ENCODE assay signal across 19 cellular contexts in the genomic region with DNA sequence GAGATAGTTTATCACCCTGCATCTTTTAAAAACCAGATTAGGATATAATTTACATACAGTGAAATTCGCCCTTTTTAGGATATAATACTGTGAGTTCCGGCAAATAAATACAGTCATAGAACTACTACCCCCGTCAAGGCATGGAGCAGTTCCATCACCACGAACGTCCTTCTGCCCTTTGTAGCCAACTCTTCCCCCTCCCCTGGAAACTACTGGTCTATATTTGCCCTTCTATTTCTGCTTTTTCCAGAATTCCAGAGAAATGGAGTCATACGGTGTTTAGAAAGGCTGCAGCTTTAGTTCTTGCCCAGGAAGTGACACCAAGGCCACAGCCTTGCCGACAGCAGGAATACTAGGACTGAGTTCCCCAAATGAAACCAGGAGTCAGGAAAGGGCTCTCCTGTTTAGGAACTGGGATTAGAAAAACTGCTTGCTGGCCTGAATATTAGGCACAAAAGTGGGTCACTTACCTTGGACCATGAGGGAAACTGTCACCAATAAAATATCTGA.
DNase-seq lines count a peak whose midpoint lies in the region; ATAC-seq, FAIRE-seq and TF ChIP-seq lines count a peak whose summit lies in the region.
"Had no signal": no experiment of that assay in that cellular context is flagged by ENCODE, and none has a peak within 500 bp of the region (broad histone marks: within the 10 kb centered on the region; RNA-seq: fewer than 3 reads in every experiment).

No MANE protein-coding gene starts in this region.

- TF ChIP-seq CTCF in HepG2 (CRISPR knock-in tag; IDR thresholded peaks at IDR 0.05) (no peak), right lobe of liver (IDR thresholded peaks at IDR 0.05) (no peak), endothelial cell of umbilical vein (IDR thresholded peaks at IDR 0.05; ENCODE audit: extremely low read depth in 1 of 2, insufficient read depth in 1 of 2, low read depth in 1 of 2, low read length in 2 of 2) (no peak), smooth muscle cell (IDR thresholded peaks at IDR 0.05; ENCODE audit: borderline replicate concordance, insufficient read depth, poor library complexity, severe bottlenecking) (no peak)

- H3K27ac ChIP-seq in HepG2 (ENCODE audit: extremely low read length, insufficient read depth, low read length) (no peak overlapping the region), right lobe of liver (no peak overlapping the region), endothelial cell of umbilical vein (ENCODE audit: insufficient read depth, low read depth, low read length) (no peak overlapping the region), smooth muscle cell (ENCODE audit: low read depth) (peak overlapping the region; percentile 42)
- H3K27ac ChIP-seq: KMS-11 had no signal

- DNase-seq in HepG2 (ENCODE audit: low spot score), result peak; percentile 30
- no peak for DNase-seq in right lobe of liver
- peak; percentile 11 for DNase-seq in endothelial cell of umbilical vein (ENCODE audit: low read depth, low spot score)
- DNase-seq in smooth muscle cell (lab: John Stamatoyannopoulos, UW; ENCODE audit: unreplicated experiment), result no peak
- DNase-seq in DMS 273 (lab: John Stamatoyannopoulos, UW; ENCODE audit: unreplicated experiment), result no peak
- DNase-seq in GM12892 (ENCODE audit: insufficient read length), result no peak
- DNase-seq: 8988T; CD4-positive, CD25-positive, alpha-beta regulatory T cell; DMS53; NCI-H1417; NCI-H187 treated with DMSO at 0.1 percent for 48 hours; NCI-H226; NCI-H524; NCI-H82; SHP77 had no signal

- POLR2A ChIA-PET in HepG2 (lab: Yijun Ruan, JAX), result no interaction called here
- POLR2A ChIA-PET in endothelial cell of umbilical vein (lab: Charles Lee), result no interaction called here

- no peaks in the 10 kb centered on the region for H3K36me3 ChIP-seq in HepG2 (replicated peaks in 1 of 2; ENCODE audit: control insufficient read depth in 1 of 2, insufficient read depth in 2 of 2, low read length in 2 of 2)
- no peaks in the 10 kb centered on the region for H3K36me3 ChIP-seq in right lobe of liver
- H3K36me3 ChIP-seq in endothelial cell of umbilical vein (ENCODE audit: control insufficient read depth in 2 of 2, extremely low read depth in 1 of 2, insufficient read depth in 2 of 2, low read length in 2 of 2), result no peaks in the 10 kb centered on the region
- no peaks in the 10 kb centered on the region for H3K36me3 ChIP-seq in smooth muscle cell (ENCODE audit: low read depth)

- no peak overlapping the region for H2AFZ ChIP-seq in HepG2 (ENCODE audit: low read length)
- peak overlapping the region; percentile 40 for H2AFZ ChIP-seq in endothelial cell of umbilical vein (ENCODE audit: low read depth, low read length)
- no peak overlapping the region for H2AFZ ChIP-seq in smooth muscle cell (ENCODE audit: low read depth)

- 6% methylated on average over 7 of the region's 7 CpGs for WGBS in HepG2 (ENCODE audit: low lambda C conversion rate)
- WGBS in right lobe of liver (ENCODE audit: insufficient coverage, low coverage, low lambda C conversion rate, missing lambda C conversion rate), result 42% methylated on average over 7 of the region's 7 CpGs
- WGBS in smooth muscle cell (ENCODE audit: low lambda C conversion rate), result 52% methylated on average over 7 of the region's 7 CpGs

- in situ Hi-C loops in HepG2 (cut with HindIII; ENCODE audit: extremely low pct_ligation_motif_present, low pct_unique_long_range_greater_than_20kb), result no loop called here

- H3K9me3 ChIP-seq in HepG2 (ENCODE audit: low read length) (no peaks in the 10 kb centered on the region), right lobe of liver (no peaks in the 10 kb centered on the region), endothelial cell of umbilical vein (replicated peaks; ENCODE audit: control insufficient read depth, insufficient read depth, low read length) (no peaks in the 10 kb centered on the region), smooth muscle cell (replicated peaks; ENCODE audit: low read depth) (no peaks in the 10 kb centered on the region)

- TF ChIP-seq EP300 in HepG2 (IDR thresholded peaks at IDR 0.05; ENCODE audit: low read depth in 2 of 2, low read length in 2 of 2) (no peak), HepG2 (CRISPR knock-in tag; IDR thresholded peaks at IDR 0.05; ENCODE audit: borderline replicate concordance) (no peak)

- no peak for TF ChIP-seq RAD21 in HepG2 (CRISPR knock-in tag; IDR thresholded peaks at IDR 0.05)

- CTCF ChIA-PET in HepG2 (lab: Yijun Ruan, JAX; ENCODE audit: low intra/inter-chr PET ratio, low total read pairs) (no interaction called here), endothelial cell of umbilical vein (lab: Charles Lee) (interaction anchor here (1.0 kb wide), 2 partner anchors 11 to 295 kb away, joined by 3 read pairs; a partner anchor contains a TSS)

- no TSS peak for BruUV-seq in HepG2 (replicated peaks; lab: Mats Ljungman, UMichigan)
- no TSS peak for BruUV-seq in endothelial cell of umbilical vein (replicated peaks; lab: Mats Ljungman, UMichigan)

- ATAC-seq in HepG2, result peak; percentile 53; the same call in 1 of the 3 replicates
- no peak for ATAC-seq in right lobe of liver
- no peak for ATAC-seq in GM19463 (IDR thresholded peaks at IDR 0.05; ENCODE audit: unreplicated experiment)
- no peak for ATAC-seq in HG03159 (IDR thresholded peaks at IDR 0.05; ENCODE audit: unreplicated experiment)

- dilution Hi-C loops in endothelial cell of umbilical vein (cut with MboI; ENCODE audit: extremely low pct_ligation_motif_present, low sequenced_read_pairs), result no loop called here

- intact Hi-C loops in HepG2 (cut with micrococcal nuclease; ENCODE audit: unreplicated experiment) (no loop called here), right lobe of liver (cut with DNase I) (no loop called here), endothelial cell of umbilical vein (cut with micrococcal nuclease) (no loop called here)

- FAIRE-seq in HepG2 (lab: Jason Lieb, UNC), result no peak
- peak; percentile 21 for FAIRE-seq in endothelial cell of umbilical vein (lab: Jason Lieb, UNC)
- no peak for FAIRE-seq in GM12892 (lab: Jason Lieb, UNC)
- FAIRE-seq: H1 had no signal

- TF ChIP-seq POLR2A in HepG2 (IDR thresholded peaks at IDR 0.05; ENCODE audit: insufficient read depth in 1 of 2, low read depth in 2 of 2, low read length in 2 of 2), result no peak
- no peak for TF ChIP-seq POLR2A in right lobe of liver (IDR thresholded peaks at IDR 0.05)
- TF ChIP-seq POLR2A in endothelial cell of umbilical vein (IDR thresholded peaks at IDR 0.05; ENCODE audit: low read depth, low read length), result no peak
- no peak for TF ChIP-seq POLR2A in GM12892 (IDR thresholded peaks at IDR 0.05; ENCODE audit: low read depth, low read length)

- H4K20me1 ChIP-seq in HepG2 (ENCODE audit: insufficient read depth, low read length) (no peaks in the 10 kb centered on the region), endothelial cell of umbilical vein (replicated peaks; ENCODE audit: control insufficient read depth, extremely low read depth, insufficient read depth, low read length) (no peaks in the 10 kb centered on the region), smooth muscle cell (ENCODE audit: low read depth) (no peaks in the 10 kb centered on the region)

- H3K79me2 ChIP-seq in HepG2 (ENCODE audit: insufficient read depth, low read length), result no peaks in the 10 kb centered on the region
- no peaks in the 10 kb centered on the region for H3K79me2 ChIP-seq in endothelial cell of umbilical vein (ENCODE audit: control insufficient read depth, insufficient read depth, low read length)
- no peaks in the 10 kb centered on the region for H3K79me2 ChIP-seq in smooth muscle cell (ENCODE audit: low read depth)

- H3K4me2 ChIP-seq in HepG2 (ENCODE audit: low read depth, low read length) (peak overlapping the region; percentile 28; the same call in 1 of the 2 replicates), endothelial cell of umbilical vein (ENCODE audit: insufficient read depth, low read length) (no peak overlapping the region), smooth muscle cell (peak overlapping the region; percentile 58)
- H3K4me2 ChIP-seq: KMS-11 had no signal

- H3K4me1 ChIP-seq in HepG2 (ENCODE audit: insufficient read depth, low read length) (peaks cover 12% of the 10 kb centered on the region), right lobe of liver (peaks cover 0 to 15% (median 3%) of the 10 kb centered on the region in 4 donors), endothelial cell of umbilical vein (ENCODE audit: control insufficient read depth, extremely low read depth, insufficient read depth, low read length) (no peaks in the 10 kb centered on the region), smooth muscle cell (ENCODE audit: low read depth) (no peaks in the 10 kb centered on the region)

- peaks cover 6% of the 10 kb centered on the region for H3F3A ChIP-seq in smooth muscle cell (ENCODE audit: low read depth)

- H3K9me1 ChIP-seq in endothelial cell of umbilical vein (replicated peaks; ENCODE audit: control insufficient read depth, extremely low read depth, insufficient read depth, low read length), result no peaks in the 10 kb centered on the region

- H3K9ac ChIP-seq in HepG2 (ENCODE audit: insufficient read depth, low read depth, low read length), result no peak overlapping the region
- H3K9ac ChIP-seq in endothelial cell of umbilical vein (replicated peaks; ENCODE audit: extremely low read depth, insufficient read depth, low read length), result no peak overlapping the region
- H3K9ac ChIP-seq in smooth muscle cell (ENCODE audit: low read depth), result no peak overlapping the region
- H3K9ac ChIP-seq: KMS-11 had no signal

- H3K27me3 ChIP-seq in HepG2 (ENCODE audit: control insufficient read depth in 1 of 2, insufficient read depth in 2 of 2, low read length in 2 of 2) (peaks cover 1 to 23% of the 10 kb centered on the region in 2 experiments; a peak in 4 of 5 replicates), right lobe of liver (no peaks in the 10 kb centered on the region), endothelial cell of umbilical vein (ENCODE audit: control insufficient read depth in 2 of 2, insufficient read depth in 2 of 2, low read length in 2 of 2) (no peaks in the 10 kb centered on the region), smooth muscle cell (ENCODE audit: low read depth) (no peaks in the 10 kb centered on the region)

- H3K4me3 ChIP-seq in HepG2 (replicated peaks in 1 of 3; ENCODE audit: insufficient read depth in 1 of 3, low read depth in 2 of 3, low read length in 3 of 3) (no peak overlapping the region), right lobe of liver (no peak overlapping the region), endothelial cell of umbilical vein (replicated peaks in 1 of 3; ENCODE audit: insufficient read depth in 1 of 3, low read depth in 1 of 3, low read length in 3 of 3) (no peak overlapping the region), smooth muscle cell (no peak overlapping the region)

TF ChIP-seq in HepG2, 621 proteins besides CTCF, POLR2A, EP300 and RAD21 (continues in another document):
- TF ChIP-seq NCOA2 (CRISPR knock-in tag; IDR thresholded peaks at IDR 0.05) (no peak), FOSL2 (CRISPR knock-in tag; IDR thresholded peaks at IDR 0.05) (peak; percentile 56; the same call in 1 of the 2 replicates), ETV5 (CRISPR knock-in tag; IDR thresholded peaks at IDR 0.05; ENCODE audit: borderline replicate concordance) (peak; percentile 15; the same call in 1 of the 2 replicates)

TF ChIP-seq in endothelial cell of umbilical vein, 7 proteins besides CTCF, POLR2A, EP300 and RAD21 (continues in another document):
- TF ChIP-seq GATA2 (IDR thresholded peaks at IDR 0.05; ENCODE audit: insufficient read depth, insufficient read length, low read depth, low read length) (no peak), JUN (IDR thresholded peaks at IDR 0.05; ENCODE audit: borderline replicate concordance, insufficient read depth, insufficient read length, low read depth) (no peak)

Comparison
In these comparisons a context has a peak if more than half of its experiments do, and no peak if none do; other contexts are left out.
1. DNase-seq: peak in HepG2 (single experiment) and endothelial cell of umbilical vein (single experiment); none in right lobe of liver (0 of 3), smooth muscle cell (single experiment), DMS 273 (single experiment) and GM12892 (single experiment).